ENCODE assay signal across 8 cellular contexts in the genomic region with DNA sequence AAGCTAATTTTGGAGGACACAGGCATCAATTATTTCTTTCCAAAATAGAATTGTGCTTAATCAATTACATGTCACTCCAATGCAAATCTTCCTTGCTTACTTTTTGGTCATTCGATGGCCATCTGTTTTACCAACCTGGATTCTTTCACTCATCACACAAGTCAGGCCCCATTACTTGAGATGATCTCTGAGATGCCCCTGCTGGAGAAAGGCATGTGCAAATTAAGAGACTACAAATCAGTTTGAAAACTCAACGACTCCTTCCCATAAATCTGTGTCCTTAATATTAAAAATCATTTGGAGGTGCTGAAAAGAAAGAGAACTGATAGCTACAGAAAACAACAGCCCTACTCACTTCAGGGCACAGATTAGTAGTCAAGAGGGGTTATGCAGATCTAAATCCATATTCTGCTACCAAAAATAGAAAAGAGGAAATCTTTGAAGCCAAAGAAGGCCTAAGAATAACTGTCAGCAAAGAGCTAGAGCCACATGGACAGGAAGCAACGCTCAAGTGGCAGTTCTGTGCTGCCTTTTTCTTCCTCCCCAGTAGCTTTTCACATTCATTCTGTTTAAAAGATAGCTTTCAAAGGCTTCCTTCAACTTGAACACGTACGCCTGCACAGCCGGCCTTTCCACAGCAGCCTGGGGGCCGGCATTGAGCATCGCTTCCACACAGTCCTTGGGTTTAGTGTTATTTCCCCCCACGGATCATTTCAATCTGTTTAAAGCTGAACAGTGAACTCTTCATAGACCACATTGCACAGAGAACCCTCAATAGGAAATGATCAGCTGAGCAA.
DNase-seq lines count a peak whose midpoint lies in the region; ATAC-seq and TF ChIP-seq lines count a peak whose summit lies in the region.

No MANE protein-coding gene starts in this region.

- H3K9me3 ChIP-seq in BLaER1 treated with 17β-estradiol and CSF1 and Interleukin-3, amounts not matched to agents 10 nM and 100 nM (replicated peaks in 1 of 11), result peaks cover 0 to 39% (median 24%) of the 10 kb centered on the region in 11 experiments; a peak in 19 of 22 replicates
- H3K9me3 ChIP-seq in Karpas-422 (ENCODE audit: low read length), result no peaks in the 10 kb centered on the region

- POLR2A ChIA-PET in activated CD8-positive, alpha-beta T cell treated with anti-CD3 and anti-CD28 coated beads for 36 hours (lab: Charles Lee), result no interaction called here

- no peaks in the 10 kb centered on the region for H3K9me2 ChIP-seq in Karpas-422 (replicated peaks; ENCODE audit: insufficient read depth, low read length)

- H2AFZ ChIP-seq in Karpas-422 (ENCODE audit: low read length), result peak overlapping the region; percentile 68

- H3K4me3 ChIP-seq in BLaER1 treated with 17β-estradiol and CSF1 and Interleukin-3, amounts not matched to agents 10 nM and 100 nM, result peak overlapping the region; percentile 17 to 59 (median 42); a peak in 17 of 20 replicates
- peak overlapping the region; percentile 22 for H3K4me3 ChIP-seq in Karpas-422 (ENCODE audit: low read length)

- H3K9me3 Mint-ChIP-seq in activated CD8-positive, alpha-beta T cell treated with anti-CD3 and anti-CD28 coated beads for 36 hours, result peaks cover 2% of the 10 kb centered on the region

- no peak overlapping the region for H3K4me3 Mint-ChIP-seq in activated CD8-positive, alpha-beta T cell treated with anti-CD3 and anti-CD28 coated beads for 36 hours

- no peaks in the 10 kb centered on the region for H4K20me1 ChIP-seq in BLaER1 treated with 17β-estradiol and CSF1 and Interleukin-3, amounts not matched to agents 10 nM and 100 nM
- no peaks in the 10 kb centered on the region for H4K20me1 ChIP-seq in Karpas-422 (ENCODE audit: insufficient read depth, low read depth, low read length)

- TF ChIP-seq CTCF in activated CD8-positive, alpha-beta T cell treated with anti-CD3 and anti-CD28 coated beads for 36 hours (IDR thresholded peaks at IDR 0.05), result no peak
- no peak for TF ChIP-seq CTCF in GM13976 (IDR thresholded peaks at IDR 0.05; ENCODE audit: borderline replicate concordance, control extremely low read depth, extremely low read depth, insufficient read depth, missing control alignments)

- H3K79me2 ChIP-seq in Karpas-422 (ENCODE audit: low read length), result no peaks in the 10 kb centered on the region

- peak; percentile 85 for DNase-seq in Karpas-422
- peak; percentile 7 for DNase-seq in activated CD8-positive, alpha-beta T cell treated with anti-CD3 and anti-CD28 coated beads for 36 hours
- peak; percentile 67 for DNase-seq in medulla oblongata (ENCODE audit: extremely low spot score)
- DNase-seq in NCI-H2081 (lab: John Stamatoyannopoulos, UW), result no peak
- no peak for DNase-seq in GM13976 (ENCODE audit: low spot score)

- peaks cover 0 to 10% (median 0%) of the 10 kb centered on the region in 11 experiments; a peak in 3 of 22 replicates for H3K36me3 ChIP-seq in BLaER1 treated with 17β-estradiol and CSF1 and Interleukin-3, amounts not matched to agents 10 nM and 100 nM
- H3K36me3 ChIP-seq in Karpas-422 (ENCODE audit: insufficient read depth, low read length), result no peaks in the 10 kb centered on the region

- H3K27me3 Mint-ChIP-seq in activated CD8-positive, alpha-beta T cell treated with anti-CD3 and anti-CD28 coated beads for 36 hours, result no peaks in the 10 kb centered on the region

- H3K9ac ChIP-seq in BLaER1 treated with 17β-estradiol and CSF1 and Interleukin-3, amounts not matched to agents 10 nM and 100 nM, result peak overlapping the region; percentile 75 to 86 (median 83)
- H3K9ac ChIP-seq in Karpas-422 (ENCODE audit: low read length), result peak overlapping the region; percentile 49

- no peaks in the 10 kb centered on the region for H3K36me3 Mint-ChIP-seq in activated CD8-positive, alpha-beta T cell treated with anti-CD3 and anti-CD28 coated beads for 36 hours (ENCODE audit: low read depth)

- H3K27ac Mint-ChIP-seq in activated CD8-positive, alpha-beta T cell treated with anti-CD3 and anti-CD28 coated beads for 36 hours, result peak overlapping the region; percentile 75

- H3K4me1 Mint-ChIP-seq in activated CD8-positive, alpha-beta T cell treated with anti-CD3 and anti-CD28 coated beads for 36 hours (ENCODE audit: low read depth), result peaks cover 24% of the 10 kb centered on the region

- peak overlapping the region; percentile 86 to 96 (median 94) for H3K27ac ChIP-seq in BLaER1 treated with 17β-estradiol and CSF1 and Interleukin-3, amounts not matched to agents 10 nM and 100 nM
- H3K27ac ChIP-seq in Karpas-422 (ENCODE audit: low read length), result peak overlapping the region; percentile 94

- CTCF ChIA-PET in activated CD8-positive, alpha-beta T cell treated with anti-CD3 and anti-CD28 coated beads for 36 hours (lab: Charles Lee), result interaction anchor here (0.8 to 1.2 kb wide), 4 partner anchors 10 to 465 kb away, joined by 3 to 5 read pairs (median 3); no protein-coding TSS in a partner anchor

- intact Hi-C loops in activated CD8-positive, alpha-beta T cell treated with anti-CD3 and anti-CD28 coated beads for 36 hours (cut with micrococcal nuclease), result no loop called here

- in situ Hi-C loops in GM13976 (cut with MboI; ENCODE audit: low sequenced_read_pairs, unreplicated experiment), result no loop called here

- ATAC-seq in activated CD8-positive, alpha-beta T cell treated with anti-CD3 and anti-CD28 coated beads for 36 hours, result peak; percentile 30
- ATAC-seq in HG02884 (IDR thresholded peaks at IDR 0.05; ENCODE audit: unreplicated experiment) (no peak), HG03460 (IDR thresholded peaks at IDR 0.05; ENCODE audit: unreplicated experiment) (no peak)

- no peaks in the 10 kb centered on the region for H3K27me3 ChIP-seq in BLaER1 treated with 17β-estradiol and CSF1 and Interleukin-3, amounts not matched to agents 10 nM and 100 nM
- H3K27me3 ChIP-seq in Karpas-422 (ENCODE audit: low read length), result no peaks in the 10 kb centered on the region

- peak overlapping the region; percentile 84 to 99 (median 93) for H3K4me2 ChIP-seq in BLaER1 treated with 17β-estradiol and CSF1 and Interleukin-3, amounts not matched to agents 10 nM and 100 nM
- H3K4me2 ChIP-seq in Karpas-422 (ENCODE audit: low read depth, low read length, poor library complexity, severe bottlenecking), result peak overlapping the region; percentile 88

- H3K4me1 ChIP-seq in BLaER1 treated with 17β-estradiol and CSF1 and Interleukin-3, amounts not matched to agents 10 nM and 100 nM, result peaks cover 64 to 88% (median 81%) of the 10 kb centered on the region in 10 experiments
- peaks cover 59% of the 10 kb centered on the region for H3K4me1 ChIP-seq in Karpas-422 (ENCODE audit: low read length)

Comparison
In these comparisons a context has a peak if more than half of its experiments do, and no peak if none do; other contexts are left out.
1. DNase-seq: peak in Karpas-422 (single experiment), activated CD8-positive, alpha-beta T cell treated with anti-CD3 and anti-CD28 coated beads for 36 hours (single experiment) and medulla oblongata (single experiment); none in NCI-H2081 (0 of 2) and GM13976 (single experiment).